Comparison of ENCODE assay signal across 8 cellular contexts in genomic region chr4:154982187-154983047, GRCh38.
DNase-seq lines count a peak whose midpoint lies in the region; ATAC-seq and TF ChIP-seq lines count a peak whose summit lies in the region.

No MANE protein-coding gene starts in this region.

- no TSS peak for BruUV-seq in mammary epithelial cell (replicated peaks; lab: Mats Ljungman, UMichigan)

- ATAC-seq in GM19467 (IDR thresholded peaks at IDR 0.05; ENCODE audit: unreplicated experiment): peak; percentile 72
- ATAC-seq in left colon: peak; percentile 68

- H3K4me1 ChIP-seq in mammary epithelial cell (ENCODE audit: insufficient read depth, low read length): no peaks in the 10 kb centered on the region

- intact Hi-C loops in mammary epithelial cell (cut with micrococcal nuclease): loop anchor here (1.0 kb wide), 2 partner anchors 372 to 389 kb away; no protein-coding TSS in a partner anchor
- intact Hi-C loops in left colon (cut with DNase I, micrococcal nuclease): no loop called here

- H2AFZ ChIP-seq in mammary epithelial cell (ENCODE audit: low read depth, low read length): no peak overlapping the region

- no peak overlapping the region for H3K4me3 ChIP-seq in mammary epithelial cell (replicated peaks in 1 of 3; ENCODE audit: insufficient read depth in 1 of 3, low read depth in 2 of 3, low read length in 3 of 3)

- dilution Hi-C loops in mammary epithelial cell (cut with HindIII; ENCODE audit: low sequenced_read_pairs): no loop called here

- no peaks in the 10 kb centered on the region for H3K27me3 ChIP-seq in mammary epithelial cell (ENCODE audit: insufficient read depth, low read length)

- 14% methylated on average over 10 of the region's 10 CpGs for WGBS in mammary epithelial cell (ENCODE audit: low coverage, missing lambda C conversion rate)

- peak; percentile 24 for DNase-seq in DMS153 (lab: John Stamatoyannopoulos, UW)
- DNase-seq in HT-29 (ENCODE audit: low spot score): peak; percentile 69
- peak; percentile 71 for DNase-seq in SK-N-DZ (ENCODE audit: low spot score)
- DNase-seq in mammary epithelial cell: peak; percentile 44
- peak; percentile 28 to 63 for DNase-seq in left colon
- DNase-seq in stimulated activated CD8-positive, alpha-beta memory T cell treated with anti-CD3 and anti-CD28 coated beads, Interleukin-2, amount 100 ng/mL, for 48 hours (ENCODE audit: low read depth in 2 of 2): peak; percentile 8 to 17
- DNase-seq in activated CD4-positive, CD25-positive, alpha-beta regulatory T cell treated with anti-CD3 and anti-CD28 coated beads, Interleukin-2, amount 50 U/mL, for 72 hours: no peak

- no peaks in the 10 kb centered on the region for H3K36me3 ChIP-seq in mammary epithelial cell (ENCODE audit: insufficient read depth, low read length)

- H3K9ac ChIP-seq in mammary epithelial cell (ENCODE audit: insufficient read depth, low read length): no peak overlapping the region

- no peaks in the 10 kb centered on the region for H3K79me2 ChIP-seq in mammary epithelial cell (ENCODE audit: insufficient read depth, low read length)

- no peaks in the 10 kb centered on the region for H4K20me1 ChIP-seq in mammary epithelial cell (ENCODE audit: insufficient read depth, low read length)

- H3K9me3 ChIP-seq in mammary epithelial cell (replicated peaks; ENCODE audit: insufficient read depth, low read length): no peaks in the 10 kb centered on the region

- TF ChIP-seq CTCF in mammary epithelial cell (conservative IDR thresholded peaks at IDR 0.05 in 1 of 2, IDR thresholded peaks at IDR 0.05 in 1 of 2; ENCODE audit: extremely low read depth in 1 of 2, insufficient read depth in 1 of 2, low read depth in 1 of 2, low read length in 2 of 2): peak; percentile 77 to 84

- H3K4me2 ChIP-seq in mammary epithelial cell (ENCODE audit: insufficient read depth, low read depth, low read length): no peak overlapping the region

- in situ Hi-C loops in mammary epithelial cell (cut with MboI; ENCODE audit: low sequenced_read_pairs in 2 of 2): loop anchor here (10.0 to 25.0 kb wide), 2 partner anchors 380 to 382 kb away; no protein-coding TSS in a partner anchor

- CTCF ChIA-PET in mammary epithelial cell (lab: Charles Lee; ENCODE audit: low non-redundant PET): no interaction called here

- H3K27ac ChIP-seq in mammary epithelial cell (ENCODE audit: insufficient read depth, low read depth, low read length): no peak overlapping the region
